ENCODE assay signal across 16 cellular contexts in the genomic region with DNA sequence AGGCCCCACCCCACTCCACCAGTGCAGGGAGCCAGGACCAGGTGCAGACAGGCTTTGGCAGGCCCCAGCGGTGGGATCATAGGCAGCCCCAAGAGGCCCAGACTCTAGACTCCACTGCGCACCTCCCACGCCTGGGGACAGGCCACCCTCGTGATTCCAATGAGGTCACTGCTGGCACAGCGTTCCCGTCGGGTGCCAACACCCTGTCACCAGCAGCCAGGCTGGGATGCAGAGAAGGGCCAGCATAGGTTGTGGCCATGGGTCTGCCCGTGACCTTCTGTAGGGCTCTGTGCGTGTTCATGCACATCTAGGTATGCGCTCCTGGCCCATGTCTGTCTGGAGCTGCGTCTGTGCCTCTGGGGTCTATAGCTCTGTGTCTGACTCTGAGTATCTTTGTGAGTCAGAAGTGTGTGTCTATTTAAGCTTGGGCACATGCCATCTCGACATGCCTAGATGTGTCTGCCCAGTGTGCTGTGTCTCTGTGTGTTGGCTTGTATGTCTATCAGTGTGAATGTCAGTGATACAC. TPM values are rescaled to one million over a fixed set of nuclear protein-coding genes. Genes with fewer than 3 reads are reported as not detected.
DNase-seq lines count a peak whose midpoint lies in the region; ATAC-seq and TF ChIP-seq lines count a peak whose summit lies in the region.
"Had no signal": no experiment of that assay in that cellular context is flagged by ENCODE, and none has a peak within 500 bp of the region (broad histone marks: within the 10 kb centered on the region; RNA-seq: fewer than 3 reads in every experiment).

No MANE protein-coding gene starts in this region.

- no peak overlapping the region for H3K4me3 Mint-ChIP-seq in activated T-helper 17 cell treated with anti-CD3 and anti-CD28 coated beads, Interleukin-2, amount 50 U/mL, for 72 hours
- H3K4me3 Mint-ChIP-seq: immature natural killer cell; stimulated activated memory B cell treated with anti-CD40 and anti-IgM and Interleukin-4, amounts not matched to agents 10 μg/mL and 1 μg/mL and 100 μg/mL, for 72 hours had no signal

- peak overlapping the region; percentile 15 for H3K27ac Mint-ChIP-seq in activated T-helper 17 cell treated with anti-CD3 and anti-CD28 coated beads, Interleukin-2, amount 50 U/mL, for 72 hours
- H3K27ac Mint-ChIP-seq: immature natural killer cell; stimulated activated memory B cell treated with anti-CD40 and anti-IgM and Interleukin-4, amounts not matched to agents 10 μg/mL and 1 μg/mL and 100 μg/mL, for 72 hours had no signal

- 51% methylated on average over 8 of the region's 12 CpGs; no CpG with 5 or more reads in 1 of the 2 donors for WGBS in transverse colon (ENCODE audit: low coverage in 1 of 2), 2 donors

- no peak for ATAC-seq in activated T-helper 17 cell treated with anti-CD3 and anti-CD28 coated beads, Interleukin-2, amount 50 U/mL, for 72 hours (replicated peaks)
- no peak for ATAC-seq in SK-N-SH treated with all-trans-retinoic acid at 6 μM for 48 hours
- ATAC-seq: stimulated activated memory B cell treated with anti-CD40 and anti-IgM and Interleukin-4, amounts not matched to agents 10 μg/mL and 1 μg/mL and 100 μg/mL, for 72 hours had no signal

- H3K9me3 ChIP-seq in mucosa of stomach (ENCODE audit: control insufficient read depth, low read length) (no peaks in the 10 kb centered on the region), transverse colon (no peaks in the 10 kb centered on the region)
- H3K9me3 ChIP-seq: neutrophil had no signal

- TF ChIP-seq CTCF in fibroblast of the aortic adventitia (IDR thresholded peaks at IDR 0.05; ENCODE audit: insufficient read depth, low read length), result no peak
- no peak for TF ChIP-seq CTCF in transverse colon (IDR thresholded peaks at IDR 0.05)

- TF ChIP-seq EP300 in transverse colon (IDR thresholded peaks at IDR 0.05; ENCODE audit: low read depth), result no peak

- no peaks in the 10 kb centered on the region for H3K9me3 Mint-ChIP-seq in activated T-helper 17 cell treated with anti-CD3 and anti-CD28 coated beads, Interleukin-2, amount 50 U/mL, for 72 hours
- H3K9me3 Mint-ChIP-seq: immature natural killer cell; stimulated activated memory B cell treated with anti-CD40 and anti-IgM and Interleukin-4, amounts not matched to agents 10 μg/mL and 1 μg/mL and 100 μg/mL, for 72 hours had no signal

- peaks cover 22% of the 10 kb centered on the region for H3K4me1 Mint-ChIP-seq in activated T-helper 17 cell treated with anti-CD3 and anti-CD28 coated beads, Interleukin-2, amount 50 U/mL, for 72 hours
- H3K4me1 Mint-ChIP-seq: immature natural killer cell; stimulated activated memory B cell treated with anti-CD40 and anti-IgM and Interleukin-4, amounts not matched to agents 10 μg/mL and 1 μg/mL and 100 μg/mL, for 72 hours had no signal

- peak overlapping the region; percentile 47 for H3K9ac ChIP-seq in mucosa of stomach (ENCODE audit: low read length)
- H3K9ac ChIP-seq: KMS-11 had no signal

- DNase-seq in fibroblast of the aortic adventitia (ENCODE audit: low read depth), result peak; percentile 7
- DNase-seq in transverse colon, result peak; percentile 78
- DNase-seq in NCI-H748 (lab: John Stamatoyannopoulos, UW; ENCODE audit: unreplicated experiment), result no peak
- DNase-seq in NOMO-1 treated with DMSO at 0.1 percent for 48 hours (lab: John Stamatoyannopoulos, UW; ENCODE audit: unreplicated experiment), result no peak
- DNase-seq in NCI-H510A treated with DMSO at 0.1 percent for 48 hours (lab: John Stamatoyannopoulos, UW), result no peak
- DNase-seq: activated CD4-positive, alpha-beta T cell treated with anti-CD3 and anti-CD28 coated beads for 48 hours; activated effector memory CD4-positive, alpha-beta T cell treated with Interleukin-2 at 50 U/mL for 16 hours; immature natural killer cell; NCI-H1694 treated with DMSO at 0.1 percent for 48 hours had no signal

- H3K36me3 Mint-ChIP-seq in activated T-helper 17 cell treated with anti-CD3 and anti-CD28 coated beads, Interleukin-2, amount 50 U/mL, for 72 hours (ENCODE audit: low read depth), result no peaks in the 10 kb centered on the region
- H3K36me3 Mint-ChIP-seq: immature natural killer cell; stimulated activated memory B cell treated with anti-CD40 and anti-IgM and Interleukin-4, amounts not matched to agents 10 μg/mL and 1 μg/mL and 100 μg/mL, for 72 hours had no signal

- TF ChIP-seq POLR2A in transverse colon (IDR thresholded peaks at IDR 0.05), result peak; percentile 16

- H3K4me1 ChIP-seq in mucosa of stomach (ENCODE audit: control insufficient read depth, insufficient read depth, low read length) (peaks cover 64% of the 10 kb centered on the region), transverse colon (peaks cover 19 to 78% (median 48%) of the 10 kb centered on the region in 4 donors)

- H3K27ac ChIP-seq in transverse colon, result peak overlapping the region; percentile 76 to 86 (median 79)
- H3K27ac ChIP-seq: cardiac muscle cell, KMS-11, neutrophil had no signal

- in situ Hi-C loops in transverse colon (cut with MboI; ENCODE audit: low pct_ligation_motif_present in 1 of 4, low pct_unique_long_range_greater_than_20kb in 1 of 4, low sequenced_read_pairs in 3 of 4), result no loop called here

- no peaks in the 10 kb centered on the region for H3K27me3 Mint-ChIP-seq in activated T-helper 17 cell treated with anti-CD3 and anti-CD28 coated beads, Interleukin-2, amount 50 U/mL, for 72 hours

- H3K27me3 ChIP-seq in mucosa of stomach (ENCODE audit: control insufficient read depth, insufficient read depth, low read length), result no peaks in the 10 kb centered on the region
- no peaks in the 10 kb centered on the region for H3K27me3 ChIP-seq in transverse colon
- H3K27me3 ChIP-seq: cardiac muscle cell, neutrophil had no signal

- H3K36me3 ChIP-seq in mucosa of stomach (ENCODE audit: control insufficient read depth, insufficient read depth, low read length) (no peaks in the 10 kb centered on the region), transverse colon (no peaks in the 10 kb centered on the region)
- H3K36me3 ChIP-seq: cardiac muscle cell, neutrophil had no signal

- no peak overlapping the region for H3K4me3 ChIP-seq in fibroblast of the aortic adventitia (ENCODE audit: low read depth, low read length)
- H3K4me3 ChIP-seq in mucosa of stomach (ENCODE audit: low read length), result no peak overlapping the region
- no peak overlapping the region for H3K4me3 ChIP-seq in transverse colon
- H3K4me3 ChIP-seq: cardiac muscle cell had no signal

- intact Hi-C loops in transverse colon (cut with DNase I; ENCODE audit: low total_unique reads), result no loop called here

TF ChIP-seq in SK-N-SH treated with all-trans-retinoic acid at 6 μM for 48 hours, 23 proteins besides CTCF, POLR2A, EP300 and RAD21:
- no peak for TF ChIP-seq ZFP3 (CRISPR knock-in tag; IDR thresholded peaks at IDR 0.05)
- TF ChIP-seq BACH2 (CRISPR knock-in tag; IDR thresholded peaks at IDR 0.05; ENCODE audit: borderline replicate concordance), result no peak
- no peak for TF ChIP-seq RARB (CRISPR knock-in tag; IDR thresholded peaks at IDR 0.05)
- TF ChIP-seq ESRRG (CRISPR knock-in tag; IDR thresholded peaks at IDR 0.05), result no peak
- TF ChIP-seq ZC3H10 (CRISPR knock-in tag; IDR thresholded peaks at IDR 0.05), result no peak
- TF ChIP-seq ZNF8 (CRISPR knock-in tag; IDR thresholded peaks at IDR 0.05), result no peak
- TF ChIP-seq, protein P1, sequence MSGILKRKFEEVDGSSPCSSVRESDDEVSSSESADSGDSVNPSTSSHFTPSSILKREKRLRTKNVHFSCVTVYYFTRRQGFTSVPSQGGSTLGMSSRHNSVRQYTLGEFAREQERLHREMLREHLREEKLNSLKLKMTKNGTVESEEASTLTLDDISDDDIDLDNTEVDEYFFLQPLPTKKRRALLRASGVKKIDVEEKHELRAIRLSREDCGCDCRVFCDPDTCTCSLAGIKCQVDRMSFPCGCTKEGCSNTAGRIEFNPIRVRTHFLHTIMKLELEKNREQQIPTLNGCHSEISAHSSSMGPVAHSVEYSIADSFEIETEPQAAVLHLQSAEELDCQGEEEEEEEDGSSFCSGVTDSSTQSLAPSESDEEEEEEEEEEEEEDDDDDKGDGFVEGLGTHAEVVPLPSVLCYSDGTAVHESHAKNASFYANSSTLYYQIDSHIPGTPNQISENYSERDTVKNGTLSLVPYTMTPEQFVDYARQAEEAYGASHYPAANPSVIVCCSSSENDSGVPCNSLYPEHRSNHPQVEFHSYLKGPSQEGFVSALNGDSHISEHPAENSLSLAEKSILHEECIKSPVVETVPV (CRISPR knock-in tag; IDR thresholded peaks at IDR 0.05), result no peak

RNA-seq across cellular contexts. Expression of gene VIPR1, which starts 13.0 kb away (rescaled TPM):
- 10 to 100 TPM in 1 of 2 donors, 1 to 10 TPM in 1; 1.9 to 12.1 TPM for total RNA-seq in activated T-helper 17 cell treated with anti-CD3 and anti-CD28 coated beads, Interleukin-2, amount 50 U/mL, for 72 hours
- total RNA-seq in fibroblast of the aortic adventitia (ENCODE audit: low replicate concordance) (5.6 TPM in 1 of 2 replicates, not detected in the other), transverse colon (100 to 1,000 TPM; 121 to 565 (median 254) TPM)

Comparison
In these comparisons a context has a peak if more than half of its experiments do, and no peak if none do; other contexts are left out.
1. DNase-seq: peak in fibroblast of the aortic adventitia (single experiment) and transverse colon (single experiment); none in NCI-H748 (single experiment), NOMO-1 treated with DMSO at 0.1 percent for 48 hours (single experiment) and NCI-H510A treated with DMSO at 0.1 percent for 48 hours (single experiment).
2. RNA of gene VIPR1, which starts 13.0 kb away (total RNA-seq): 121 to 565 TPM in transverse colon; 1.9 to 12.1 TPM in activated T-helper 17 cell treated with anti-CD3 and anti-CD28 coated beads, Interleukin-2, amount 50 U/mL, for 72 hours and 5.6 TPM in fibroblast of the aortic adventitia; every median in the first group is over 4 times any median in the second.